ENCODE assay signal across 1 cellular context in the genomic region with DNA sequence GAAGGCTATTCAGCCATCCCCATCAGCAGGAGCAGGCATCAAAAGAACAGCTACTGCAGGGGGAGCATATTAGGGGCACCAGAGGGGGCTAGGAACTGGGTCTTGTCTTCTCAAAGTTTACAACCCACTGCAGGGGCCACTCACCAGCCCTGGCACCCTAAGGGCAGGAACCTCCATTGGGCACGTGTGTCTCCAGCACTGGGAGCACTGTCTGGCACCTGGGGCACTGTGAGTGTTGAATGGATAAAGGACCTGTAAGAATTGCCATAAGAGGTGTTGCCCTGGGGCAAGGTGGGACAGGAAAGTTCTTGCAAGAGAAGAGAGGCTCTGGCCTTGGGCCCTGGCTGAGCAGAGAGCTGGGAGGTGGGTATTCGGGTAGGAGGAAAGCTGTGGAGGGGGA.
TF ChIP-seq lines count a peak whose summit lies in the region.

No MANE protein-coding gene starts in this region.

TF ChIP-seq in H1, 55 proteins besides CTCF, POLR2A, EP300 and RAD21:
- TF ChIP-seq CTBP2 (IDR thresholded peaks at IDR 0.05; ENCODE audit: borderline replicate concordance, insufficient read depth, insufficient read length, low read length), result no peak
- TF ChIP-seq, protein P1, sequence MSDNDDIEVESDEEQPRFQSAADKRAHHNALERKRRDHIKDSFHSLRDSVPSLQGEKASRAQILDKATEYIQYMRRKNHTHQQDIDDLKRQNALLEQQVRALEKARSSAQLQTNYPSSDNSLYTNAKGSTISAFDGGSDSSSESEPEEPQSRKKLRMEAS (IDR thresholded peaks at IDR 0.05), result no peak
- no peak for TF ChIP-seq JUN (IDR thresholded peaks at IDR 0.05; ENCODE audit: low read depth, low read length)
- TF ChIP-seq, protein P2, sequence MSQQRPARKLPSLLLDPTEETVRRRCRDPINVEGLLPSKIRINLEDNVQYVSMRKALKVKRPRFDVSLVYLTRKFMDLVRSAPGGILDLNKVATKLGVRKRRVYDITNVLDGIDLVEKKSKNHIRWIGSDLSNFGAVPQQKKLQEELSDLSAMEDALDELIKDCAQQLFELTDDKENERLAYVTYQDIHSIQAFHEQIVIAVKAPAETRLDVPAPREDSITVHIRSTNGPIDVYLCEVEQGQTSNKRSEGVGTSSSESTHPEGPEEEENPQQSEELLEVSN (IDR thresholded peaks at IDR 0.05), result no peak
